ENCODE assay signal across 16 cellular contexts in the genomic region with DNA sequence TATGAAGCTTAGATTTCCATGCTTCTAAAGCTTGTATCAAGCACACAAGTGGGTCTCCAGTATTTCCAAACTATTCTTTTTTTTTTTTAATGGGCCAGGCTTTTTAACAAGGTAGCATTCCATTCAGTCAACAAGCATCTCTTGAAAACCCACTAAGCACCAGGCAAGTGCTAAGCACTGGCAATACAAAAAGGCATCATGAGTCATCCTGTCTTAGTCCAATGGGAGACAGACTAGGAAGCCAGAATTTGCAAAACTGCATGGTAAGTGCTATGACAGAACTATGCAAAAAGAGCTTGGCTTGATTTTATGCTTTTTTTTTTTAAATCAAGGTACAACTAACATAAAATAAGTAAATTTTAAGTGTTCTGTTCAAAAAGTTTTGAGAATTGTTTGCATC.
A peak's percentile ranks its signal among the peaks of the same experiment; 100 is the strongest.
DNase-seq lines count a peak whose midpoint lies in the region; ATAC-seq and TF ChIP-seq lines count a peak whose summit lies in the region.
"Had no signal": no experiment of that assay in that cellular context is flagged by ENCODE, and none has a peak within 500 bp of the region (broad histone marks: within the 10 kb centered on the region; RNA-seq: fewer than 3 reads in every experiment).

No MANE protein-coding gene starts in this region.

- H3K36me3 ChIP-seq in HUES48 (ENCODE audit: control insufficient read depth, insufficient read depth, low read length), result no peaks in the 10 kb centered on the region
- no peaks in the 10 kb centered on the region for H3K36me3 ChIP-seq in brain microvascular endothelial cell (replicated peaks)
- H3K36me3 ChIP-seq in testis (ENCODE audit: low read depth, missing control alignments), result no peaks in the 10 kb centered on the region

- ATAC-seq in GM21723 (IDR thresholded peaks at IDR 0.05; ENCODE audit: unreplicated experiment), result no peak
- ATAC-seq: naive thymus-derived CD4-positive, alpha-beta T cell; stimulated activated naive B cell treated with anti-CD40 and anti-IgM and Interleukin-4, amounts not matched to agents 10 μg/mL and 1 μg/mL and 100 μg/mL, for 72 hours; T-cell had no signal

- TF ChIP-seq CTCF in brain microvascular endothelial cell (IDR thresholded peaks at IDR 0.05; ENCODE audit: low read depth, low read length, missing control alignments) (no peak), testis (IDR thresholded peaks at IDR 0.05) (no peak)

- H3K27ac ChIP-seq in HUES48 (ENCODE audit: low read depth, low read length) (peak overlapping the region; percentile 83), brain microvascular endothelial cell (no peak overlapping the region), layer of hippocampus (ENCODE audit: low read depth, low read length) (peak overlapping the region; percentile 10), testis (no peak overlapping the region)

- DNase-seq in AG20443 (ENCODE audit: low spot score) (peak; percentile 34), brain microvascular endothelial cell (peak; percentile 48), GM19238 (ENCODE audit: insufficient read length, low spot score) (no peak), germinal center (ENCODE audit: low spot score) (no peak), testis (no peak)
- DNase-seq: activated CD4-positive, alpha-beta T cell treated with anti-CD3 and anti-CD28 coated beads, Interleukin-2, amount 50 U/mL, for 48 hours; activated naive CD4-positive, alpha-beta T cell treated with Interleukin-2 at 50 U/mL for 16 hours; CD4-positive, alpha-beta memory T cell; naive thymus-derived CD4-positive, alpha-beta T cell; NCI-H748 treated with DMSO at 0.1 percent for 48 hours; stimulated activated CD4-positive, alpha-beta T cell treated with anti-CD3 and anti-CD28 coated beads, Interleukin-15, amount 100 ng/mL, for 24 hours; stimulated activated naive B cell treated with anti-CD40 and anti-IgM and Interleukin-4, amounts not matched to agents 10 μg/mL and 1 μg/mL and 100 μg/mL, for 72 hours; T-cell had no signal

- intact Hi-C loops in testis (cut with DNase I; ENCODE audit: low total_unique reads), result no loop called here

- in situ Hi-C loops in brain microvascular endothelial cell (cut with HindIII; ENCODE audit: low pct_ligation_motif_present, low sequenced_read_pairs), result no loop called here

- H3K4me3 ChIP-seq in HUES48 (ENCODE audit: low read depth, low read length), result no peak overlapping the region
- no peak overlapping the region for H3K4me3 ChIP-seq in brain microvascular endothelial cell (ENCODE audit: low read depth, low read length)
- H3K4me3 ChIP-seq in testis, result no peak overlapping the region

- no peaks in the 10 kb centered on the region for H3K9me3 ChIP-seq in HUES48 (ENCODE audit: control insufficient read depth, insufficient read depth, low read length)
- H3K9me3 ChIP-seq in testis, result no peaks in the 10 kb centered on the region

- TF ChIP-seq POLR2A in testis (IDR thresholded peaks at IDR 0.05), result no peak

- H3K4me1 ChIP-seq in HUES48 (ENCODE audit: control insufficient read depth, insufficient read depth, low read length) (peaks cover 83% of the 10 kb centered on the region), testis (no peaks in the 10 kb centered on the region)

- H3K9ac ChIP-seq in HUES48 (ENCODE audit: low read depth, low read length), result no peak overlapping the region; the same call in 1 of the 2 replicates

- H3K27me3 ChIP-seq in HUES48 (ENCODE audit: control insufficient read depth, insufficient read depth, low read length), result no peaks in the 10 kb centered on the region
- H3K27me3 ChIP-seq in brain microvascular endothelial cell (replicated peaks), result no peaks in the 10 kb centered on the region
- no peaks in the 10 kb centered on the region for H3K27me3 ChIP-seq in layer of hippocampus (ENCODE audit: control insufficient read depth, insufficient read depth, low read length)
- no peaks in the 10 kb centered on the region for H3K27me3 ChIP-seq in testis

Comparison
In these comparisons a context has a peak if more than half of its experiments do, and no peak if none do; other contexts are left out.
1. DNase-seq: peak in AG20443 (single experiment) and brain microvascular endothelial cell (single experiment); none in GM19238 (single experiment), germinal center (single experiment) and testis (single experiment).
2. H3K27ac ChIP-seq: peak in HUES48 (single experiment) and layer of hippocampus (single experiment); none in brain microvascular endothelial cell (single experiment) and testis (0 of 2).